ENCODE assay signal across 21 cellular contexts in genomic region chr7:158192184-158192835, GRCh38.
"Had no signal": no experiment of that assay in that cellular context is flagged by ENCODE, and none has a peak within 500 bp of the region (broad histone marks: within the 10 kb centered on the region; RNA-seq: fewer than 3 reads in every experiment).

No MANE protein-coding gene starts in this region.

- DNase-seq: MV-4-11, NCI-H1048, NCI-H1105, NCI-H1436 treated with DMSO at 0.1 percent for 48 hours, NCI-H187, NCI-H2029, NCI-H2081 treated with DMSO at 0.1 percent for 48 hours, NCI-H2171, NCI-H226, NCI-H446, NCI-H510A, NCI-H524 treated with DMSO at 0.1 percent for 48 hours, NCI-H748 treated with DMSO at 0.1 percent for 48 hours, SHP77, SK-N-SH, SW 1271, T-cell had no signal

- H3K4me1 Mint-ChIP-seq: T-cell had no signal

- H3K27ac ChIP-seq: HL-60, RWPE1 had no signal

- H3K36me3 Mint-ChIP-seq: IgD-negative memory B cell, T-cell had no signal

- H3K27me3 Mint-ChIP-seq: IgD-negative memory B cell, T-cell had no signal

- H3K4me3 Mint-ChIP-seq: T-cell had no signal

- H3K4me3 ChIP-seq: K562 had no signal

- ATAC-seq: K562, T-cell had no signal

- H3K27ac Mint-ChIP-seq: IgD-negative memory B cell, T-cell had no signal
